Comparison of ENCODE assay signal across 8 cellular contexts in genomic region chr2:197515798-197516761, GRCh38. TPM values are rescaled to one million over a fixed set of nuclear protein-coding genes. Genes with fewer than 3 reads are reported as not detected.
A peak's percentile ranks its signal among the peaks of the same experiment; 100 is the strongest.
DNase-seq lines count a peak whose midpoint lies in the region; ATAC-seq and TF ChIP-seq lines count a peak whose summit lies in the region.

Gene MOB4, plus strand, starts transcription at chr2:197516066. Its CDS starts 21 bp downstream, at chr2:197516087.

- intact Hi-C loops in mucosa of descending colon (cut with DNase I, micrococcal nuclease), result no loop called here

- H3K4me1 Mint-ChIP-seq in IgD-negative memory B cell, result peaks cover 21 to 35% (median 27%) of the 10 kb centered on the region in 3 donors

- peaks cover 9% of the 10 kb centered on the region for H3K36me3 Mint-ChIP-seq in IgD-negative memory B cell

- no peaks in the 10 kb centered on the region for H3K36me3 ChIP-seq in mucosa of descending colon (ENCODE audit: low read depth)

- no peak for TF ChIP-seq CTCF in epithelial cell of esophagus (IDR thresholded peaks at IDR 0.05; ENCODE audit: insufficient read depth, low read depth, low read length, missing control alignments)
- no peak for TF ChIP-seq CTCF in mucosa of descending colon (IDR thresholded peaks at IDR 0.05)

- H3K9me3 Mint-ChIP-seq in IgD-negative memory B cell, result peaks cover 0 to 3% (median 0%) of the 10 kb centered on the region in 3 donors

- H3K27me3 Mint-ChIP-seq in IgD-negative memory B cell, result no peaks in the 10 kb centered on the region

- H3K4me1 ChIP-seq in mucosa of descending colon (ENCODE audit: low read depth), result peaks cover 14% of the 10 kb centered on the region

- H3K9me3 ChIP-seq in mucosa of descending colon, result no peaks in the 10 kb centered on the region

- DNase-seq in DMS 273 treated with DMSO at 0.1 percent for 48 hours (lab: John Stamatoyannopoulos, UW) (peak; percentile 88), OCI-M2 (lab: John Stamatoyannopoulos, UW; ENCODE audit: unreplicated experiment) (peak; percentile 60), activated T-cell treated with anti-CD3 and anti-CD28 coated beads for 4 hours (peak; percentile 86), epithelial cell of esophagus (ENCODE audit: low read depth) (peak; percentile 97), mucosa of descending colon (peak; percentile 97 to 98 (median 98))
- peak; percentile 92 for DNase-seq in stimulated activated CD8-positive, alpha-beta memory T cell treated with anti-CD3 and anti-CD28 coated beads, Interleukin-4, amount 100 ng/mL, for 24 hours (ENCODE audit: low read depth)

- peak within 1 kb of the TSS; percentile 95 to 99 (median 99) for H3K27ac Mint-ChIP-seq in IgD-negative memory B cell

- peak within 1 kb of the TSS; percentile 59 for H3K4me3 ChIP-seq in epithelial cell of esophagus (ENCODE audit: low read length)
- H3K4me3 ChIP-seq in mucosa of descending colon, result peak within 1 kb of the TSS; percentile 76

- H3K4me3 Mint-ChIP-seq in IgD-negative memory B cell, result peak within 1 kb of the TSS; percentile 95 to 98 (median 96)

- ATAC-seq in GM21529 (IDR thresholded peaks at IDR 0.05; ENCODE audit: unreplicated experiment) (peak; percentile 91), mucosa of descending colon (peak; percentile 99)

RNA-seq across cellular contexts. Expression of gene MOB4, which starts in this region (rescaled TPM):
- polyA plus RNA-seq in IgD-negative memory B cell, result 28.0 TPM
- total RNA-seq in mucosa of descending colon, result 10 to 100 TPM; 17.6 to 26.9 (median 26.4) TPM

Comparison
In these comparisons a context has a peak if more than half of its experiments do, and no peak if none do; other contexts are left out.
1. Peak in every context shown above with its lines: DNase-seq, ATAC-seq and H3K4me3 ChIP-seq.